ENCODE assay signal across 1 cellular context in genomic region chr16:50806099-50807062, GRCh38.
TF ChIP-seq lines count a peak whose summit lies in the region.

No MANE protein-coding gene starts in this region.

TF ChIP-seq in HepG2, 621 proteins besides CTCF, POLR2A, EP300 and RAD21 (continued from another document and continues in another):
- TF ChIP-seq ZNF646 (CRISPR knock-in tag; IDR thresholded peaks at IDR 0.05): no peak
- TF ChIP-seq POGK (CRISPR knock-in tag; conservative IDR thresholded peaks at IDR 0.05): peak; percentile 41; the same call in 1 of the 2 replicates
- TF ChIP-seq ZNF430 (CRISPR knock-in tag; IDR thresholded peaks at IDR 0.05): no peak
- TF ChIP-seq ZBTB3 (CRISPR knock-in tag; IDR thresholded peaks at IDR 0.05; ENCODE audit: borderline replicate concordance, low read depth): no peak
- TF ChIP-seq ZNF510 (CRISPR knock-in tag; IDR thresholded peaks at IDR 0.05; ENCODE audit: low read depth): peak; percentile 78; the same call in 1 of the 2 replicates
- no peak; the same call in 1 of the 2 replicates for TF ChIP-seq ZBTB43 (CRISPR knock-in tag; conservative IDR thresholded peaks at IDR 0.05)
- no peak for TF ChIP-seq RBAK (CRISPR knock-in tag; IDR thresholded peaks at IDR 0.05)
- peak; percentile 86 for TF ChIP-seq ZNF605 (CRISPR knock-in tag; IDR thresholded peaks at IDR 0.05)
- TF ChIP-seq ZNF318 (CRISPR knock-in tag; IDR thresholded peaks at IDR 0.05): 0 out of 2 replicates have a peak, but pooled peaks have one; percentile 79
- no peak for TF ChIP-seq ZHX2 (IDR thresholded peaks at IDR 0.05; ENCODE audit: low read depth)
- no peak for TF ChIP-seq ZHX2 (CRISPR knock-in tag; IDR thresholded peaks at IDR 0.05; ENCODE audit: borderline replicate concordance)
- TF ChIP-seq ZNF543 (CRISPR knock-in tag; IDR thresholded peaks at IDR 0.05): no peak
- no peak for TF ChIP-seq ZNF589 (CRISPR knock-in tag; conservative IDR thresholded peaks at IDR 0.05)
- 0 out of 2 replicates have a peak, but pooled peaks have one; percentile 55 for TF ChIP-seq ZNF512B (CRISPR knock-in tag; IDR thresholded peaks at IDR 0.05; ENCODE audit: borderline replicate concordance)
- TF ChIP-seq ZNF143 (CRISPR knock-in tag; IDR thresholded peaks at IDR 0.05): 0 out of 2 replicates have a peak, but pooled peaks have one; percentile 21
- TF ChIP-seq TERF1 (CRISPR knock-in tag; IDR thresholded peaks at IDR 0.05): no peak
